In the genomic region with DNA sequence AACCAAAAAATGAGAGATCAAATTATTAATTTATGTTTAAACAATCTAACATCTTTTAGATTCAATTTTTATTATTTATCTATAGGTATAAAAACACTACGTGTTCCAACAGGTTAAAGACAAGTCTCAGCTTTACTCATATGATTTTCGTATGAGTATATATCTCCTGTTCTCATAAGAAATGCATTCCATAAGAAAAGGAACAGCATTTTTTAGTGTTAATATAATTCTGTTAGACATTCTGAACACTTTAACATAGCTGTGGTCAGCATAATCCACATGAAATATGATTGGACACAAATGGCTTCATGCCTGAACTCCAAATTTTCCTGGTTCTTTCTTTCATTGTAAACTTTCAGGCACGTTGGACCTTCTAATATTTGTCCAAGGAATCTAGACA, we compare ENCODE assay signal across 26 cellular contexts.
"Had no signal": no experiment of that assay in that cellular context is flagged by ENCODE, and none has a peak within 500 bp of the region (broad histone marks: within the 10 kb centered on the region; RNA-seq: fewer than 3 reads in every experiment).

No MANE protein-coding gene starts in this region.

- H3K4me3 ChIP-seq: breast epithelium, hepatocyte, lower lobe of right lung, vagina had no signal

- H3K79me2 ChIP-seq: hepatocyte had no signal

- H3K27ac ChIP-seq: breast epithelium, hepatocyte, lower lobe of right lung, vagina, WERI-Rb-1 had no signal

- H3K27me3 ChIP-seq: breast epithelium, hepatocyte, vagina had no signal

- H3K9me3 ChIP-seq: lower lobe of right lung, vagina had no signal

- H3K27me3 Mint-ChIP-seq: activated CD4-positive, alpha-beta T cell treated with anti-CD3 and anti-CD28 coated beads, Interleukin-2, amount 10 ng/mL, durations not matched to agents 7 days and 5 days; activated naive CD8-positive, alpha-beta T cell; naive B cell; stimulated activated naive B cell treated with anti-CD40 and anti-IgM and Interleukin-4, amounts not matched to agents 10 μg/mL and 1 μg/mL and 100 μg/mL, for 72 hours had no signal

- H3K27ac Mint-ChIP-seq: activated CD4-positive, alpha-beta T cell treated with anti-CD3 and anti-CD28 coated beads, Interleukin-2, amount 10 ng/mL, durations not matched to agents 7 days and 5 days; activated naive CD8-positive, alpha-beta T cell; activated T-helper 17 cell treated with anti-CD3 and anti-CD28 coated beads, Interleukin-2, amount 50 U/mL, for 72 hours; immature natural killer cell; naive B cell; stimulated activated naive B cell treated with anti-CD40 and anti-IgM and Interleukin-4, amounts not matched to agents 10 μg/mL and 1 μg/mL and 100 μg/mL, for 72 hours had no signal

- ATAC-seq: activated T-helper 17 cell treated with anti-CD3 and anti-CD28 coated beads, Interleukin-2, amount 50 U/mL, for 72 hours; left lobe of liver; lower lobe of right lung; stimulated activated naive B cell treated with anti-CD40 and anti-IgM and Interleukin-4, amounts not matched to agents 10 μg/mL and 1 μg/mL and 100 μg/mL, for 72 hours had no signal

- H3K36me3 ChIP-seq: breast epithelium, lower lobe of right lung, vagina, WERI-Rb-1 had no signal

- H3K4me1 Mint-ChIP-seq: activated CD4-positive, alpha-beta T cell treated with anti-CD3 and anti-CD28 coated beads, Interleukin-2, amount 10 ng/mL, durations not matched to agents 7 days and 5 days; activated T-helper 17 cell treated with anti-CD3 and anti-CD28 coated beads, Interleukin-2, amount 50 U/mL, for 72 hours; immature natural killer cell; naive B cell; neural crest cell; stimulated activated naive B cell treated with anti-CD40 and anti-IgM and Interleukin-4, amounts not matched to agents 10 μg/mL and 1 μg/mL and 100 μg/mL, for 72 hours had no signal

- H3K4me1 ChIP-seq: breast epithelium, lower lobe of right lung, vagina had no signal

- FAIRE-seq: TTC549 had no signal

- H3K36me3 Mint-ChIP-seq: activated naive CD8-positive, alpha-beta T cell; immature natural killer cell; stimulated activated naive B cell treated with anti-CD40 and anti-IgM and Interleukin-4, amounts not matched to agents 10 μg/mL and 1 μg/mL and 100 μg/mL, for 72 hours had no signal

- H3K4me3 Mint-ChIP-seq: activated CD4-positive, alpha-beta T cell treated with anti-CD3 and anti-CD28 coated beads, Interleukin-2, amount 10 ng/mL, durations not matched to agents 7 days and 5 days; activated naive CD8-positive, alpha-beta T cell; activated T-helper 17 cell treated with anti-CD3 and anti-CD28 coated beads, Interleukin-2, amount 50 U/mL, for 72 hours; immature natural killer cell; naive B cell; neural crest cell; stimulated activated naive B cell treated with anti-CD40 and anti-IgM and Interleukin-4, amounts not matched to agents 10 μg/mL and 1 μg/mL and 100 μg/mL, for 72 hours had no signal

- H3K4me2 ChIP-seq: hepatocyte had no signal

- DNase-seq: activated CD4-positive, alpha-beta T cell treated with anti-CD3 and anti-CD28 coated beads, Interleukin-2, amount 10 ng/mL, durations not matched to agents 7 days and 5 days; activated CD4-positive, CD25-positive, alpha-beta regulatory T cell treated with anti-CD3 and anti-CD28 coated beads, Interleukin-2, amount 50 U/mL, for 72 hours; activated T-cell treated with anti-CD3 and anti-CD28 coated beads, Interleukin-2, amount 50 U/mL, for 1 hour; amniotic stem cell; cortex of kidney; erythroblast; foreskin melanocyte; glutamatergic neuron; immature natural killer cell; lower lobe of right lung; mesendoderm; naive B cell; retina; stimulated activated CD4-positive, alpha-beta T cell treated with anti-CD3 and anti-CD28 coated beads, Interleukin-2, amount 100 ng/mL, for 48 hours; stimulated activated CD8-positive, alpha-beta memory T cell treated with anti-CD3 and anti-CD28 coated beads, Interleukin-4, amount 100 ng/mL, for 48 hours; stimulated activated naive B cell treated with anti-CD40 and anti-IgM and Interleukin-4, amounts not matched to agents 10 μg/mL and 1 μg/mL and 100 μg/mL, for 72 hours; trophoblast cell; WERI-Rb-1 had no signal
